8 cellular contexts compared by ENCODE assay signal in genomic region chr3:20511863-20512262, GRCh38.
DNase-seq lines count a peak whose midpoint lies in the region; ATAC-seq lines count a peak whose summit lies in the region.

No MANE protein-coding gene starts in this region.

- no peak overlapping the region for H3K4ac ChIP-seq in mesenchymal stem cell (ENCODE audit: low read depth in 1 of 2, low read length in 2 of 2)

- no peaks in the 10 kb centered on the region for H3K79me1 ChIP-seq in mesenchymal stem cell (replicated peaks; ENCODE audit: low read length, poor library complexity, severe bottlenecking)

- DNase-seq in DMS53 treated with DMSO at 0.1 percent for 48 hours (lab: John Stamatoyannopoulos, UW; ENCODE audit: unreplicated experiment) (peak; percentile 19), NCI-H748 (lab: John Stamatoyannopoulos, UW; ENCODE audit: unreplicated experiment) (peak; percentile 66), dermis microvascular lymphatic vessel endothelial cell (ENCODE audit: low read depth in 2 of 2) (peak; percentile 32 to 49), mesenchymal stem cell (peak; percentile 49)
- no peak for DNase-seq in effector memory CD8-positive, alpha-beta T cell
- DNase-seq in activated T-cell treated with anti-CD3 and anti-CD28 coated beads, Interleukin-2, amount 50 U/mL, for 4 hours, result no peak

- H3K4me1 ChIP-seq in mesenchymal stem cell (ENCODE audit: control insufficient read depth, insufficient read depth, low read depth, low read length), result no peaks in the 10 kb centered on the region

- H2BK12ac ChIP-seq in mesenchymal stem cell (ENCODE audit: low read length in 2 of 2), result no peak overlapping the region

- H3K9ac ChIP-seq in mesenchymal stem cell (ENCODE audit: low read length), result no peak overlapping the region

- 12% methylated on average over 2 of the region's 2 CpGs for WGBS in mesenchymal stem cell

- no peak overlapping the region for H3K14ac ChIP-seq in mesenchymal stem cell (ENCODE audit: low read length in 2 of 2)

- H3K9me3 Mint-ChIP-seq in effector memory CD8-positive, alpha-beta T cell, result peaks cover 11 to 20% of the 10 kb centered on the region in 2 donors
- peaks cover 17% of the 10 kb centered on the region for H3K9me3 Mint-ChIP-seq in activated T-cell treated with anti-CD3 and anti-CD28 coated beads, Interleukin-2, amount 50 U/mL, for 4 hours

- H3K36me3 ChIP-seq in mesenchymal stem cell (ENCODE audit: control insufficient read depth in 1 of 2, insufficient read depth in 2 of 2, low read depth in 1 of 2, low read length in 2 of 2), result no peaks in the 10 kb centered on the region

- H3K9me3 ChIP-seq in mesenchymal stem cell (ENCODE audit: control insufficient read depth, low read length), result peaks cover 4% of the 10 kb centered on the region

- no peak overlapping the region for H3K4me2 ChIP-seq in mesenchymal stem cell (ENCODE audit: low read length, poor library complexity, severe bottlenecking)

- H4K8ac ChIP-seq in mesenchymal stem cell (ENCODE audit: low read length), result no peak overlapping the region

- no peaks in the 10 kb centered on the region for H3K27me3 ChIP-seq in mesenchymal stem cell (ENCODE audit: control insufficient read depth in 1 of 2, insufficient read depth in 1 of 2, low read length in 2 of 2)

- H3K27ac ChIP-seq in mesenchymal stem cell (ENCODE audit: low read length, poor library complexity, severe bottlenecking), result no peak overlapping the region

- H2BK15ac ChIP-seq in mesenchymal stem cell (ENCODE audit: low read depth, poor library complexity, severe bottlenecking), result no peak overlapping the region

- H3K27ac Mint-ChIP-seq in effector memory CD8-positive, alpha-beta T cell, result no peak overlapping the region

- no peak overlapping the region for H4K91ac ChIP-seq in mesenchymal stem cell (ENCODE audit: low read length)

- H2AK5ac ChIP-seq in mesenchymal stem cell (ENCODE audit: low read length, severe bottlenecking), result no peak overlapping the region

- H3K23ac ChIP-seq in mesenchymal stem cell (ENCODE audit: low read length in 2 of 2), result no peak overlapping the region

- no peak overlapping the region for H2AFZ ChIP-seq in mesenchymal stem cell (ENCODE audit: low read depth, low read length)

- no peak overlapping the region for H3K4me3 Mint-ChIP-seq in effector memory CD8-positive, alpha-beta T cell
- H3K4me3 Mint-ChIP-seq in activated T-cell treated with anti-CD3 and anti-CD28 coated beads, Interleukin-2, amount 50 U/mL, for 4 hours, result no peak overlapping the region

- H3K36me3 Mint-ChIP-seq in effector memory CD8-positive, alpha-beta T cell (ENCODE audit: insufficient read depth), result no peaks in the 10 kb centered on the region
- peaks cover 3% of the 10 kb centered on the region for H3K36me3 Mint-ChIP-seq in activated T-cell treated with anti-CD3 and anti-CD28 coated beads, Interleukin-2, amount 50 U/mL, for 4 hours (ENCODE audit: insufficient read depth)

- H3K4me1 Mint-ChIP-seq in effector memory CD8-positive, alpha-beta T cell (ENCODE audit: low read depth in 2 of 2), result no peaks in the 10 kb centered on the region
- H3K4me1 Mint-ChIP-seq in activated T-cell treated with anti-CD3 and anti-CD28 coated beads, Interleukin-2, amount 50 U/mL, for 4 hours (ENCODE audit: low read depth), result no peaks in the 10 kb centered on the region

- no peak overlapping the region for H3K18ac ChIP-seq in mesenchymal stem cell (ENCODE audit: low read depth in 1 of 2, low read length in 2 of 2)

- H2BK120ac ChIP-seq in mesenchymal stem cell (ENCODE audit: low read depth, low read length), result no peak overlapping the region

- no peak overlapping the region for H2BK5ac ChIP-seq in mesenchymal stem cell (ENCODE audit: low read depth, low read length, poor library complexity, severe bottlenecking)

- H3K27me3 Mint-ChIP-seq in effector memory CD8-positive, alpha-beta T cell, result no peaks in the 10 kb centered on the region
- no peaks in the 10 kb centered on the region for H3K27me3 Mint-ChIP-seq in activated T-cell treated with anti-CD3 and anti-CD28 coated beads, Interleukin-2, amount 50 U/mL, for 4 hours (ENCODE audit: low read depth)

- ATAC-seq in GM19455 (IDR thresholded peaks at IDR 0.05; ENCODE audit: unreplicated experiment) (peak; percentile 95), HG03378 (IDR thresholded peaks at IDR 0.05; ENCODE audit: unreplicated experiment) (peak; percentile 98)
- no peak for ATAC-seq in effector memory CD8-positive, alpha-beta T cell (replicated peaks)
- ATAC-seq in activated T-cell treated with anti-CD3 and anti-CD28 coated beads, Interleukin-2, amount 50 U/mL, for 4 hours, result no peak

- H3K4me3 ChIP-seq in mesenchymal stem cell (ENCODE audit: insufficient read depth in 1 of 2, low read depth in 1 of 2, low read length in 2 of 2), result no peak overlapping the region

Comparison
In these comparisons a context has a peak if more than half of its experiments do, and no peak if none do; other contexts are left out.
1. DNase-seq: peak in DMS53 treated with DMSO at 0.1 percent for 48 hours (single experiment), NCI-H748 (single experiment), dermis microvascular lymphatic vessel endothelial cell (2 of 2) and mesenchymal stem cell (single experiment); none in effector memory CD8-positive, alpha-beta T cell (0 of 3) and activated T-cell treated with anti-CD3 and anti-CD28 coated beads, Interleukin-2, amount 50 U/mL, for 4 hours (single experiment).
2. ATAC-seq: peak in GM19455 (single experiment) and HG03378 (single experiment); none in effector memory CD8-positive, alpha-beta T cell (single experiment) and activated T-cell treated with anti-CD3 and anti-CD28 coated beads, Interleukin-2, amount 50 U/mL, for 4 hours (0 of 2).